17 cellular contexts compared by ENCODE assay signal in the genomic region with DNA sequence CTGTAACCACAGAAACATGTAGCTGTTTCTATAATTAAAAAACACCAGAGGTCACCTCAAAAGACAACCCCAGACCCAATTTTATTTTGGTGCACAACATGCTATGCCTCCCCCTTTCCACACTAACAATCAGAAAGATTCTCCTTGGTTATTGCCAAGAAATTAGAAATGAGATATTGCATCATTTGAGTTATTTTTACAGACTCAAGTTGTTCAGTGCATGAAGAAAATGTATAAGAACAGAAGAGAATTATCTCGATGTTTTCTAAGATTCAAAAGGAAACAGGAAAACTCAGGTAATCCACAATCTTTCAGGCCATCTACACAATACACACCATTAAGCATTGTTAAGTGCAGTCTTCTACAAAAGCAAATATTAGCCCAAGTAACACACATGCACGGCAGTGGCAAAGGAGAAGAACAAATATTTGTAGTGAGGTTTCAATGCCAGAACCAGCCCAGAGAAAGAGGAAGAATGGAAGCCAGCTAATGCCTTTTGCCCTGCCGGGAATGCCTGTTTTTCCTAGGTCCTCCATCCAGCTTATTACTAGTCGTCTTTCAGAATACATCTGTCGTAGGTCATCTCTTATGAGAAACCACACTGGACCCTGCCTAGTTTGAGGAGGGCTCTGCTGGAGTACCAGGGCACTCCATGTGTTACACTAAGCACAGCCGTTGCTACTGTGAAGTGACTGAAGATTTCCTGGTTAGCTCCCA.
A peak's percentile ranks its signal among the peaks of the same experiment; 100 is the strongest.
DNase-seq lines count a peak whose midpoint lies in the region; ATAC-seq, FAIRE-seq and TF ChIP-seq lines count a peak whose summit lies in the region.
"Had no signal": no experiment of that assay in that cellular context is flagged by ENCODE, and none has a peak within 500 bp of the region (broad histone marks: within the 10 kb centered on the region; RNA-seq: fewer than 3 reads in every experiment).

No MANE protein-coding gene starts in this region.

- no peak for TF ChIP-seq CTCF in gastroesophageal sphincter (IDR thresholded peaks at IDR 0.05)

- FAIRE-seq in urothelium cell line (lab: Jason Lieb, UNC) = peak; percentile 70
- FAIRE-seq: colon had no signal

- DNase-seq in NCI-H1436 (lab: John Stamatoyannopoulos, UW) = peak; percentile 11
- no peak for DNase-seq in NCI-H1436 treated with DMSO at 0.1 percent for 48 hours (lab: John Stamatoyannopoulos, UW)
- peak; percentile 37 for DNase-seq in NCI-H345 treated with DMSO at 0.1 percent for 48 hours (lab: John Stamatoyannopoulos, UW; ENCODE audit: unreplicated experiment)
- DNase-seq in urothelium cell line (ENCODE audit: low spot score) = no peak
- no peak for DNase-seq in head of caudate nucleus
- DNase-seq: activated CD4-positive, alpha-beta T cell treated with anti-CD3 and anti-CD28 coated beads, Interleukin-2, amount 50 U/mL, for 48 hours; CD8-positive, alpha-beta memory T cell; hippocampal formation; NCI-H446 treated with DMSO at 0.1 percent for 48 hours; T-helper 17 cell had no signal

- intact Hi-C loops in head of caudate nucleus (cut with DNase I) = no loop called here

- no peak overlapping the region for H3K9ac ChIP-seq in endocrine pancreas (ENCODE audit: control insufficient read depth, insufficient read depth, low read length)

- 66 to 89% methylated on average over 5 to 6 of the region's 6 CpGs for WGBS in gastroesophageal sphincter (ENCODE audit: low coverage in 1 of 2), 2 donors

- H3K9me3 ChIP-seq in endocrine pancreas (ENCODE audit: control insufficient read depth, low read length) (no peaks in the 10 kb centered on the region), gastroesophageal sphincter (no peaks in the 10 kb centered on the region)
- H3K9me3 ChIP-seq: HAP-1 had no signal

- TF ChIP-seq EP300 in gastroesophageal sphincter (IDR thresholded peaks at IDR 0.05) = no peak

- H3K4me1 ChIP-seq in endocrine pancreas (ENCODE audit: control insufficient read depth, insufficient read depth, low read length) (peaks cover 4% of the 10 kb centered on the region), gastroesophageal sphincter (no peaks in the 10 kb centered on the region)

- no peak overlapping the region for H3K27ac ChIP-seq in gastroesophageal sphincter

- H3K4me3 ChIP-seq in endocrine pancreas (ENCODE audit: control insufficient read depth, insufficient read depth, low read length) = peak overlapping the region; percentile 40
- H3K4me3 ChIP-seq in gastroesophageal sphincter = no peak overlapping the region
- H3K4me3 ChIP-seq: HAP-1 had no signal

- no peak for TF ChIP-seq POLR2A in gastroesophageal sphincter (IDR thresholded peaks at IDR 0.05)

- H3K36me3 ChIP-seq in endocrine pancreas (ENCODE audit: control insufficient read depth, insufficient read depth, low read length) (no peaks in the 10 kb centered on the region), gastroesophageal sphincter (no peaks in the 10 kb centered on the region)
- H3K36me3 ChIP-seq: HAP-1 had no signal

- ATAC-seq in HG02571 (IDR thresholded peaks at IDR 0.05; ENCODE audit: unreplicated experiment) (no peak), gastroesophageal sphincter (no peak)
- ATAC-seq: esophagus mucosa; stimulated activated memory B cell treated with anti-CD40 and anti-IgM and Interleukin-4, amounts not matched to agents 10 μg/mL and 1 μg/mL and 100 μg/mL, for 72 hours; T-helper 17 cell had no signal

- H3K27me3 ChIP-seq in endocrine pancreas (ENCODE audit: control insufficient read depth, insufficient read depth, low read length) = no peaks in the 10 kb centered on the region
- no peaks in the 10 kb centered on the region for H3K27me3 ChIP-seq in gastroesophageal sphincter

Comparison
In these comparisons a context has a peak if more than half of its experiments do, and no peak if none do; other contexts are left out.
1. DNase-seq: peak in NCI-H1436 (single experiment) and NCI-H345 treated with DMSO at 0.1 percent for 48 hours (single experiment); none in NCI-H1436 treated with DMSO at 0.1 percent for 48 hours (single experiment), urothelium cell line (single experiment) and head of caudate nucleus (0 of 42).